8 cellular contexts compared by ENCODE assay signal in genomic region chr18:12726774-12727550, GRCh38. TPM values are rescaled to one million over a fixed set of nuclear protein-coding genes. Genes with fewer than 3 reads are reported as not detected.
DNase-seq lines count a peak whose midpoint lies in the region; ATAC-seq and TF ChIP-seq lines count a peak whose summit lies in the region.

No MANE protein-coding gene starts in this region.

- no peaks in the 10 kb centered on the region for H4K20me1 ChIP-seq in fibroblast of lung (ENCODE audit: control insufficient read depth, extremely low read depth, insufficient read depth, low read length)
- H4K20me1 ChIP-seq in neural progenitor cell (ENCODE audit: low read depth): no peaks in the 10 kb centered on the region

- peaks cover 6% of the 10 kb centered on the region for H3K36me3 ChIP-seq in fibroblast of lung (ENCODE audit: control insufficient read depth, insufficient read depth, low read length)
- peaks cover 5% of the 10 kb centered on the region for H3K36me3 ChIP-seq in neural progenitor cell

- DNase-seq in Caki2 (ENCODE audit: low read depth): peak; percentile 51
- DNase-seq in HT1080 (ENCODE audit: low read depth): peak; percentile 64
- peak; percentile 84 for DNase-seq in OCI-M1 (lab: John Stamatoyannopoulos, UW)
- peak; percentile 56 for DNase-seq in activated T-cell treated with anti-CD3 and anti-CD28 coated beads, Interleukin-2, amount 50 U/mL, for 4 hours
- DNase-seq in fibroblast of lung (ENCODE audit: low read depth in 2 of 2): peak; percentile 51 to 79
- peak; percentile 84 for DNase-seq in neural progenitor cell (ENCODE audit: low spot score)
- peak; percentile 74 for DNase-seq in type B pancreatic cell (ENCODE audit: extremely low spot score, unreplicated experiment)

- H3K4me3 Mint-ChIP-seq in activated T-cell treated with anti-CD3 and anti-CD28 coated beads, Interleukin-2, amount 50 U/mL, for 4 hours: no peak overlapping the region
- H3K4me3 Mint-ChIP-seq in neural progenitor cell (no peak overlapping the region), type B pancreatic cell (no peak overlapping the region)

- peaks cover under 1% of the 10 kb centered on the region for H3K4me1 Mint-ChIP-seq in activated T-cell treated with anti-CD3 and anti-CD28 coated beads, Interleukin-2, amount 50 U/mL, for 4 hours (ENCODE audit: low read depth)
- H3K4me1 Mint-ChIP-seq in neural progenitor cell: no peaks in the 10 kb centered on the region
- no peaks in the 10 kb centered on the region for H3K4me1 Mint-ChIP-seq in type B pancreatic cell (ENCODE audit: unreplicated experiment)

- H2AFZ ChIP-seq in fibroblast of lung (ENCODE audit: low read length): no peak overlapping the region
- no peak overlapping the region for H2AFZ ChIP-seq in neural progenitor cell (replicated peaks)

- H3K9me3 ChIP-seq in fibroblast of lung (ENCODE audit: control insufficient read depth, insufficient read depth, low read depth, low read length) (no peaks in the 10 kb centered on the region), neural progenitor cell (ENCODE audit: low read depth) (no peaks in the 10 kb centered on the region)

- H3K27ac ChIP-seq in fibroblast of lung (ENCODE audit: insufficient read depth, low read length) (no peak overlapping the region), neural progenitor cell (no peak overlapping the region)

- no peaks in the 10 kb centered on the region for H3K9me3 Mint-ChIP-seq in activated T-cell treated with anti-CD3 and anti-CD28 coated beads, Interleukin-2, amount 50 U/mL, for 4 hours
- H3K9me3 Mint-ChIP-seq in neural progenitor cell: peaks cover 15% of the 10 kb centered on the region
- H3K9me3 Mint-ChIP-seq in type B pancreatic cell: peaks cover 5% of the 10 kb centered on the region

- peak; percentile 50 to 70 for ATAC-seq in activated T-cell treated with anti-CD3 and anti-CD28 coated beads, Interleukin-2, amount 50 U/mL, for 4 hours
- ATAC-seq in GM19351 (IDR thresholded peaks at IDR 0.05; ENCODE audit: unreplicated experiment): no peak

- no peaks in the 10 kb centered on the region for H3K27me3 ChIP-seq in fibroblast of lung (ENCODE audit: control insufficient read depth, insufficient read depth, low read length)
- H3K27me3 ChIP-seq in neural progenitor cell: no peaks in the 10 kb centered on the region

- H3F3A ChIP-seq in neural progenitor cell (ENCODE audit: low read depth): peaks cover 8% of the 10 kb centered on the region

- no peaks in the 10 kb centered on the region for H3K79me2 ChIP-seq in fibroblast of lung (ENCODE audit: control insufficient read depth, insufficient read depth, low read length)
- H3K79me2 ChIP-seq in neural progenitor cell (ENCODE audit: low read depth): no peaks in the 10 kb centered on the region

- H3K36me3 Mint-ChIP-seq in activated T-cell treated with anti-CD3 and anti-CD28 coated beads, Interleukin-2, amount 50 U/mL, for 4 hours (ENCODE audit: insufficient read depth): peaks cover 8% of the 10 kb centered on the region
- peaks cover 16% of the 10 kb centered on the region for H3K36me3 Mint-ChIP-seq in neural progenitor cell
- peaks cover 12% of the 10 kb centered on the region for H3K36me3 Mint-ChIP-seq in type B pancreatic cell

- H3K27ac Mint-ChIP-seq in neural progenitor cell (no peak overlapping the region), type B pancreatic cell (no peak overlapping the region)

- H3K4me2 ChIP-seq in fibroblast of lung (ENCODE audit: extremely low read depth, insufficient read depth, low read length) (no peak overlapping the region), neural progenitor cell (no peak overlapping the region)

- H3K27me3 Mint-ChIP-seq in activated T-cell treated with anti-CD3 and anti-CD28 coated beads, Interleukin-2, amount 50 U/mL, for 4 hours (ENCODE audit: low read depth): no peaks in the 10 kb centered on the region
- no peaks in the 10 kb centered on the region for H3K27me3 Mint-ChIP-seq in neural progenitor cell (ENCODE audit: insufficient read depth, low read depth)
- H3K27me3 Mint-ChIP-seq in type B pancreatic cell: no peaks in the 10 kb centered on the region

- in situ Hi-C loops in Caki2 (cut with HindIII; ENCODE audit: low pct_unique_long_range_greater_than_20kb, low sequenced_read_pairs): no loop called here

- TF ChIP-seq CTCF in fibroblast of lung (conservative IDR thresholded peaks at IDR 0.05 in 1 of 2, IDR thresholded peaks at IDR 0.05 in 1 of 2; ENCODE audit: low read depth in 1 of 2, low read length in 2 of 2) (peak; percentile 88 to 91), neural progenitor cell (IDR thresholded peaks at IDR 0.05) (peak; percentile 93), type B pancreatic cell (conservative IDR thresholded peaks at IDR 0.05) (peak; percentile 89)

- H3K4me3 ChIP-seq in fibroblast of lung (replicated peaks in 1 of 4; ENCODE audit: control extremely low read depth in 1 of 4, insufficient read depth in 1 of 4, low read depth in 3 of 4, low read length in 4 of 4): no peak overlapping the region
- no peak overlapping the region for H3K4me3 ChIP-seq in neural progenitor cell

- H3K4me1 ChIP-seq in fibroblast of lung (ENCODE audit: control insufficient read depth, extremely low read depth, insufficient read depth, low read length) (no peaks in the 10 kb centered on the region), neural progenitor cell (no peaks in the 10 kb centered on the region)

- H3K9ac ChIP-seq in fibroblast of lung (ENCODE audit: insufficient read depth, low read length) (no peak overlapping the region), neural progenitor cell (no peak overlapping the region)

RNA-seq across cellular contexts. Expression of gene PSMG2, which starts 24.1 kb away (rescaled TPM):
- total RNA-seq in Caki2 (2014; rRNA removed; shearing (Covaris generic); ENCODE audit: low replicate concordance): 97.2 and 115 TPM in 2 replicates
- total RNA-seq in HT1080 (2014; rRNA removed; shearing (Covaris generic)): 87.7 and 103 TPM in 2 replicates
- 98.8 and 103 TPM in 2 replicates for polyA plus RNA-seq in HT1080 (2015; cell fraction: cytosol; rRNA removed)
- 58.3 and 59.2 TPM in 2 replicates for polyA plus RNA-seq in HT1080 (2015; cell fraction: nucleus; rRNA removed)
- 100 to 1,000 TPM in 1 of 3 donors, 10 to 100 TPM in 2; 96.9 to 103 (median 99.1) TPM for total RNA-seq in activated T-cell treated with anti-CD3 and anti-CD28 coated beads, Interleukin-2, amount 50 U/mL, for 4 hours
- total RNA-seq in fibroblast of lung (72.8 and 74.5 TPM in 2 replicates), neural progenitor cell (ENCODE audit: low replicate concordance) (69.4 and 96.8 TPM in 2 replicates), type B pancreatic cell (ENCODE audit: low replicate concordance) (57.8 and 59.0 TPM in 2 replicates)
- 78.7 and 79.4 TPM in 2 replicates for polyA plus RNA-seq in fibroblast of lung
- 65.4 and 79.1 TPM in 2 replicates for polyA plus RNA-seq in fibroblast of lung (2012)
- 11.2 and 30.5 TPM in 2 replicates for polyA minus RNA-seq in fibroblast of lung (ENCODE audit: low replicate concordance)

RNA-seq across cellular contexts. Expression of gene CEP76, which starts 24.4 kb away (rescaled TPM):
- total RNA-seq in Caki2 (2014; rRNA removed; shearing (Covaris generic); ENCODE audit: low replicate concordance): 21.5 and 22.4 TPM in 2 replicates
- 11.8 and 19.2 TPM in 2 replicates for total RNA-seq in HT1080 (2014; rRNA removed; shearing (Covaris generic))
- polyA plus RNA-seq in HT1080 (2015; cell fraction: cytosol; rRNA removed): 8.0 and 11.1 TPM in 2 replicates
- 12.3 and 16.4 TPM in 2 replicates for polyA plus RNA-seq in HT1080 (2015; cell fraction: nucleus; rRNA removed)
- 10 to 100 TPM; 11.1 to 12.3 (median 11.5) TPM for total RNA-seq in activated T-cell treated with anti-CD3 and anti-CD28 coated beads, Interleukin-2, amount 50 U/mL, for 4 hours
- total RNA-seq in fibroblast of lung: 8.1 and 8.5 TPM in 2 replicates
- polyA plus RNA-seq in fibroblast of lung: 5.2 and 7.5 TPM in 2 replicates
- polyA plus RNA-seq in fibroblast of lung (2012): 3.3 and 4.3 TPM in 2 replicates
- 1.8 TPM in 1 of 2 replicates, not detected in the other for polyA minus RNA-seq in fibroblast of lung (ENCODE audit: low replicate concordance)
- 24.3 and 44.8 TPM in 2 replicates for total RNA-seq in neural progenitor cell (ENCODE audit: low replicate concordance)
- total RNA-seq in type B pancreatic cell (ENCODE audit: low replicate concordance): 12.2 and 12.4 TPM in 2 replicates
